In genomic region chr5:128083811-128084227, GRCh38 we compare ENCODE assay signal across 8 cellular contexts. TPM values are rescaled to one million over a fixed set of nuclear protein-coding genes. Genes with fewer than 3 reads are reported as not detected.
DNase-seq lines count a peak whose midpoint lies in the region; ATAC-seq and TF ChIP-seq lines count a peak whose summit lies in the region.

No MANE protein-coding gene starts in this region.

- no peak for TF ChIP-seq POLR2A in erythroblast (IDR thresholded peaks at IDR 0.05; ENCODE audit: low read length)

- no peaks in the 10 kb centered on the region for H3K9me3 ChIP-seq in right cardiac atrium (ENCODE audit: control insufficient read depth, low read length)

- H3K4me3 ChIP-seq in AG04449 (ENCODE audit: low read depth, low read length) (peak overlapping the region; percentile 83), right cardiac atrium (ENCODE audit: low read length) (peak overlapping the region; percentile 91), skin epidermis (peak overlapping the region; percentile 60 to 97 (median 84))

- H3K27me3 Mint-ChIP-seq in activated CD8-positive, alpha-beta T cell treated with anti-CD3 and anti-CD28 coated beads for 36 hours, result no peaks in the 10 kb centered on the region

- H3K27ac Mint-ChIP-seq in activated CD8-positive, alpha-beta T cell treated with anti-CD3 and anti-CD28 coated beads for 36 hours, result no peak overlapping the region

- WGBS in right cardiac atrium, result under 1% methylated on average over 53 of the region's 53 CpGs

- peak; percentile 53 for TF ChIP-seq CTCF in AG04449 (IDR thresholded peaks at IDR 0.05; ENCODE audit: insufficient read depth, low read length, missing control alignments)
- TF ChIP-seq CTCF in activated CD8-positive, alpha-beta T cell treated with anti-CD3 and anti-CD28 coated beads for 36 hours (IDR thresholded peaks at IDR 0.05), result peak; percentile 18

- peak overlapping the region; percentile 90 for H3K27ac ChIP-seq in right cardiac atrium (ENCODE audit: low read length)
- H3K27ac ChIP-seq in skin epidermis, result peak overlapping the region in 20 of 21 experiments; percentile 73 to 99 (median 92)

- DNase-seq in AG04449 (ENCODE audit: low read depth, low spot score) (no peak), right cardiac atrium (no peak), erythroblast (lab: John Stamatoyannopoulos, UW) (no peak), putamen (ENCODE audit: low spot score) (no peak)
- no peak for DNase-seq in activated CD8-positive, alpha-beta T cell treated with anti-CD3 and anti-CD28 coated beads for 36 hours

- H3K4me1 Mint-ChIP-seq in activated CD8-positive, alpha-beta T cell treated with anti-CD3 and anti-CD28 coated beads for 36 hours (ENCODE audit: low read depth), result peaks cover 55% of the 10 kb centered on the region

- no peaks in the 10 kb centered on the region for H3K9me3 Mint-ChIP-seq in activated CD8-positive, alpha-beta T cell treated with anti-CD3 and anti-CD28 coated beads for 36 hours

- peaks cover 25% of the 10 kb centered on the region for H3K36me3 Mint-ChIP-seq in activated CD8-positive, alpha-beta T cell treated with anti-CD3 and anti-CD28 coated beads for 36 hours (ENCODE audit: low read depth)

- ATAC-seq in GM18870 (IDR thresholded peaks at IDR 0.05; ENCODE audit: unreplicated experiment) (peak; percentile 14), HG03095 (IDR thresholded peaks at IDR 0.05; ENCODE audit: unreplicated experiment) (peak; percentile 39), right cardiac atrium (peak; percentile 58 to 60)
- peak; percentile 22 for ATAC-seq in activated CD8-positive, alpha-beta T cell treated with anti-CD3 and anti-CD28 coated beads for 36 hours

- POLR2A ChIA-PET in AG04449 (lab: Yijun Ruan, JAX), result no interaction called here
- POLR2A ChIA-PET in activated CD8-positive, alpha-beta T cell treated with anti-CD3 and anti-CD28 coated beads for 36 hours (lab: Charles Lee), result no interaction called here

- no peaks in the 10 kb centered on the region for H3K27me3 ChIP-seq in right cardiac atrium (ENCODE audit: control insufficient read depth, insufficient read depth)

- H3K4me1 ChIP-seq in right cardiac atrium (ENCODE audit: control insufficient read depth, insufficient read depth, low read length), result no peaks in the 10 kb centered on the region

- CTCF ChIA-PET in AG04449 (lab: Yijun Ruan, JAX), result interaction anchor here (1.0 to 1.5 kb wide), 6 partner anchors 9 to 118 kb away, joined by 3 to 5 read pairs (median 4); no protein-coding TSS in a partner anchor
- CTCF ChIA-PET in activated CD8-positive, alpha-beta T cell treated with anti-CD3 and anti-CD28 coated beads for 36 hours (lab: Charles Lee), result interaction anchor here (1.1 to 1.3 kb wide), 2 partner anchors 175 to 191 kb away, joined by 3 read pairs; no protein-coding TSS in a partner anchor

- intact Hi-C loops in activated CD8-positive, alpha-beta T cell treated with anti-CD3 and anti-CD28 coated beads for 36 hours (cut with micrococcal nuclease), result no loop called here
- intact Hi-C loops in right cardiac atrium (cut with DNase I), result loop anchor here in 2 of 4 donors (5.0 to 10.0 kb wide), 2 partner anchors 209 to 327 kb away; no protein-coding TSS in a partner anchor

- H3K4me3 Mint-ChIP-seq in activated CD8-positive, alpha-beta T cell treated with anti-CD3 and anti-CD28 coated beads for 36 hours, result peak overlapping the region; percentile 18

RNA-seq across cellular contexts. Expression of gene SLC12A2, which starts 0.3 kb away (rescaled TPM):
- total RNA-seq in activated CD8-positive, alpha-beta T cell treated with anti-CD3 and anti-CD28 coated beads for 36 hours, result 10 to 100 TPM; 11.9 to 12.4 TPM
- total RNA-seq in right cardiac atrium, result 10 to 100 TPM in 2 of 4 donors, 1 to 10 TPM in 2; 8.9 to 18.7 (median 10.5) TPM
- polyA plus RNA-seq in right cardiac atrium, result 2.4 TPM
